In the genomic region with DNA sequence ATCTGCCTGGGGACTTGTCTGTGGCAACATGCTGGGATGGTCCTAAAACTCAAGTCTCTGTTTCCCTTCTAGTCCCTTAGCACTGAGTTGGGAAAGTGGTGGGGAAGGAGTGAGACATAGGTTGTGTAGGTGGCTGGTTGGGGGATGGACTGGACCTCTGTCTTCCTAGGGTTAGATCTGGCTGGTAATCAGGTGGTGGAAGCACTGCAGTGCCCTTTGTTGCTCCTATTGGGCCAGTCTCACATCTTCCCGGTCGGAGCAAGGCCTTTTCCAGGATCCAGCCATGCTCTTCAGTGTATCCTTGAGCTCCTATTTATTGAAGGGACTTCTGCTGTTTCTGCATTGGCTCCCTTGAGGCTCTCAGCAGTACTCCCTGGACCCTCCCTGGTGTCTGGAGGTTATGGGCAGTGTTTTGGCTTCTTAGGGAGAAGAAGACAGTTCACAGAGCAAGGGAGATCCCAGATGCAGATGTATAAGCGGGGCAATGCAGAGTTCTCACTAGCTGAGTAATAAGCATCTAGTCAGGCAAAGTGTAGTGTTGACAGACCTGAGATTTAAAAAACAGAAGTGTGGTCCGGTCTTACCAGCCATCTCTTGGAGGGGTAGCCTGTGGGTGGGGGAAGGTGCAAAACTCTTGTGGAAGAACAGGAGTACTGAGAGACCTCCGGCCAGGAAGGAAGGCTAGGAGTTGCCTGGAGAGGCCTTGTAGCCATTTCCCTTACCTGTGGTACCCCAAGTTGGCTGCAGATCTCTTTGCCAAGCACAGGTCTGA, we compare ENCODE assay signal across 1 cellular context.
TF ChIP-seq lines count a peak whose summit lies in the region.

No MANE protein-coding gene starts in this region.

TF ChIP-seq in K562, 482 proteins besides CTCF, POLR2A, EP300 and RAD21:
- TF ChIP-seq NFXL1 (CRISPR knock-in tag; IDR thresholded peaks at IDR 0.05): no peak
